In the genomic region with DNA sequence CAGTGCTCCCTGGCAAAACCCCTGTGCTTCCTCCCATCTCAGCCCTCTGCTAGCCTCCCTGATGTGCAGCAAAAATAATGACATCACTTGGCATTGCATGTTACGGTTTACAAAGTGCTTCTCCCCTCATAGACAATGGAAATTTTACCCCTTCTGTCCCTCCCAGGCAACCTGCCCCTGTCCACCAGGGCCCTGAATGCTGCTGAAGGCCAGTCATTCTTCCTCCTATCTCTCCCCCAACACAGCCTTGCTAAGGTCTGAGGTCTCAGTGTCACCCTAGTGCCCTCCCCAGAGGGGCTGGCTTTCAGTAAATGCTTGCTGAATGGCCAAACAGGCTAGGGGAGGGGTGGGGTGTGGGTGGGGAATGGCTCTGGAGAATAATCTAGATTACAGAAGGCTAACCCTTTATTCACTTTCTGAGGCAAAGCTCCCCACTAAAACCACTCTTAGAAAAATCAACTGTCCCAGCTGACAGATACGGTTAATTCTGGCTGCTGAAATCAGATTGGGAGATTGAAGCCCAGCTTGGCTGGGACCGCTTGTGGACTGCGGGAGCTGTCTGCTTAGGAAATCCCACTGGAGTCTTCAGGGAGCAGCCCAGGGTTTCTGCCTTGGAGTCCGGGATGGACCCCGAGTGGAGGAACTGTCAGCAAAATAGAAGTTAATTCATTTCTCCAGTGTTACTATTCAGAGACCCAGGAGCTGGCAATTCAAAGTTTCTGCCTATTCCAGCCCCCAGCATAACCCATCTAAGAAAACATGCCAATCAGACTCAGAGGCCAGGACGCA, we compare ENCODE assay signal across 10 cellular contexts. TPM values are rescaled to one million over a fixed set of nuclear protein-coding genes. Genes with fewer than 3 reads are reported as not detected.
A peak's percentile ranks its signal among the peaks of the same experiment; 100 is the strongest.
DNase-seq lines count a peak whose midpoint lies in the region; ATAC-seq and TF ChIP-seq lines count a peak whose summit lies in the region.
"Had no signal": no experiment of that assay in that cellular context is flagged by ENCODE, and none has a peak within 500 bp of the region (broad histone marks: within the 10 kb centered on the region; RNA-seq: fewer than 3 reads in every experiment).

No MANE protein-coding gene starts in this region.

- no peak overlapping the region for H3K4me3 Mint-ChIP-seq in MCF 10A (ENCODE audit: unreplicated experiment)
- no peak overlapping the region for H3K4me3 Mint-ChIP-seq in type B pancreatic cell

- DNase-seq in MCF 10A (ENCODE audit: unreplicated experiment) = no peak
- DNase-seq in mammary epithelial cell = no peak
- DNase-seq in ascending aorta (ENCODE audit: low spot score in 2 of 2) = no peak
- DNase-seq in mesenteric fat pad (ENCODE audit: low spot score) = peak; percentile 62
- no peak for DNase-seq in type B pancreatic cell (ENCODE audit: extremely low spot score, unreplicated experiment)
- DNase-seq in T-helper 9 cell = no peak
- DNase-seq in prostate gland (ENCODE audit: low spot score) = no peak
- DNase-seq: BE2C; effector memory CD4-positive, alpha-beta T cell had no signal

- BruUV-seq in MCF 10A (replicated peaks; lab: Mats Ljungman, UMichigan) (no TSS peak), mammary epithelial cell (replicated peaks; lab: Mats Ljungman, UMichigan) (no TSS peak)

- TF ChIP-seq CTCF in MCF 10A (IDR thresholded peaks at IDR 0.05; ENCODE audit: unreplicated experiment) (no peak), mammary epithelial cell (conservative IDR thresholded peaks at IDR 0.05 in 1 of 2, IDR thresholded peaks at IDR 0.05 in 1 of 2; ENCODE audit: extremely low read depth in 1 of 2, insufficient read depth in 1 of 2, low read depth in 1 of 2, low read length in 2 of 2) (no peak), ascending aorta (IDR thresholded peaks at IDR 0.05) (no peak), type B pancreatic cell (conservative IDR thresholded peaks at IDR 0.05) (no peak), prostate gland (IDR thresholded peaks at IDR 0.05) (no peak)

- H3K4me3 ChIP-seq in mammary epithelial cell (replicated peaks in 1 of 3; ENCODE audit: insufficient read depth in 1 of 3, low read depth in 2 of 3, low read length in 3 of 3) = no peak overlapping the region
- peak overlapping the region in 1 of 2 donors; percentile 4 for H3K4me3 ChIP-seq in ascending aorta
- H3K4me3 ChIP-seq in prostate gland = no peak overlapping the region

- H3K27ac ChIP-seq in mammary epithelial cell (ENCODE audit: insufficient read depth, low read depth, low read length) (no peak overlapping the region), ascending aorta (peak overlapping the region; percentile 14 to 43), prostate gland (peak overlapping the region in 1 of 2 donors; percentile 44)

- H2AFZ ChIP-seq in mammary epithelial cell (ENCODE audit: low read depth, low read length) = no peak overlapping the region

- H3K36me3 ChIP-seq in mammary epithelial cell (ENCODE audit: insufficient read depth, low read length) = peaks cover 3% of the 10 kb centered on the region
- H3K36me3 ChIP-seq in ascending aorta = no peaks in the 10 kb centered on the region
- H3K36me3 ChIP-seq in prostate gland = no peaks in the 10 kb centered on the region

- dilution Hi-C loops in mammary epithelial cell (cut with HindIII; ENCODE audit: low sequenced_read_pairs) = no loop called here

- POLR2A ChIA-PET in MCF 10A (lab: Yijun Ruan, JAX) = interaction anchor here (0.6 to 1.7 kb wide), 3 partner anchors 14 to 1271 kb away, joined by 3 to 4 read pairs (median 4); no protein-coding TSS in a partner anchor

- no peaks in the 10 kb centered on the region for H4K20me1 ChIP-seq in mammary epithelial cell (ENCODE audit: insufficient read depth, low read length)

- H3K36me3 Mint-ChIP-seq in MCF 10A (ENCODE audit: insufficient read depth, unreplicated experiment) (peaks cover 16% of the 10 kb centered on the region), type B pancreatic cell (peaks cover 22% of the 10 kb centered on the region)

- CTCF ChIA-PET in MCF 10A (lab: Yijun Ruan, JAX) = interaction anchor here (0.5 to 1.3 kb wide), 2 partner anchors 10 to 35 kb away, joined by 3 to 5 read pairs; no protein-coding TSS in a partner anchor
- CTCF ChIA-PET in mammary epithelial cell (lab: Charles Lee; ENCODE audit: low non-redundant PET) = no interaction called here

- in situ Hi-C loops in mammary epithelial cell (cut with MboI; ENCODE audit: low sequenced_read_pairs in 2 of 2) = no loop called here

- no peak for ATAC-seq in HG03159 (IDR thresholded peaks at IDR 0.05; ENCODE audit: unreplicated experiment)

- intact Hi-C loops in MCF 10A (cut with micrococcal nuclease) = no loop called here
- intact Hi-C loops in mammary epithelial cell (cut with micrococcal nuclease) = no loop called here
- intact Hi-C loops in ascending aorta (cut with DNase I) = no loop called here
- intact Hi-C loops in prostate gland (cut with DNase I) = no loop called here

- TF ChIP-seq POLR2A in prostate gland (IDR thresholded peaks at IDR 0.05) = no peak

- H3K27me3 Mint-ChIP-seq in MCF 10A (ENCODE audit: insufficient read depth, unreplicated experiment) (no peaks in the 10 kb centered on the region), type B pancreatic cell (no peaks in the 10 kb centered on the region)

- H3K79me2 ChIP-seq in mammary epithelial cell (ENCODE audit: insufficient read depth, low read length) = peaks cover 94% of the 10 kb centered on the region

- no peak overlapping the region for H3K4me2 ChIP-seq in mammary epithelial cell (ENCODE audit: insufficient read depth, low read depth, low read length)

- no peak overlapping the region for H3K9ac ChIP-seq in mammary epithelial cell (ENCODE audit: insufficient read depth, low read length)

- peak overlapping the region; percentile 57 for H3K27ac Mint-ChIP-seq in MCF 10A (ENCODE audit: low read depth, unreplicated experiment)
- H3K27ac Mint-ChIP-seq in type B pancreatic cell = peak overlapping the region; percentile 25

- H3K9me3 Mint-ChIP-seq in MCF 10A (ENCODE audit: unreplicated experiment) (no peaks in the 10 kb centered on the region), type B pancreatic cell (no peaks in the 10 kb centered on the region)

- 91% methylated on average over 7 of the region's 7 CpGs for WGBS in mammary epithelial cell (ENCODE audit: low coverage, missing lambda C conversion rate)
- WGBS in prostate gland = 70% methylated on average over 7 of the region's 7 CpGs

- H3K4me1 Mint-ChIP-seq in MCF 10A (ENCODE audit: insufficient read depth, unreplicated experiment) (peaks cover 49% of the 10 kb centered on the region), type B pancreatic cell (ENCODE audit: unreplicated experiment) (peaks cover 71% of the 10 kb centered on the region)

- peaks cover 31% of the 10 kb centered on the region for H3K4me1 ChIP-seq in mammary epithelial cell (ENCODE audit: insufficient read depth, low read length)
- H3K4me1 ChIP-seq in ascending aorta = peaks cover 8 to 40% of the 10 kb centered on the region in 2 donors
- H3K4me1 ChIP-seq in prostate gland (replicated peaks) = peaks cover 35% of the 10 kb centered on the region

- no peaks in the 10 kb centered on the region for H3K9me3 ChIP-seq in mammary epithelial cell (replicated peaks; ENCODE audit: insufficient read depth, low read length)
- H3K9me3 ChIP-seq in ascending aorta = no peaks in the 10 kb centered on the region
- no peaks in the 10 kb centered on the region for H3K9me3 ChIP-seq in prostate gland
- H3K9me3 ChIP-seq: BE2C had no signal

- H3K27me3 ChIP-seq in mammary epithelial cell (ENCODE audit: insufficient read depth, low read length) (no peaks in the 10 kb centered on the region), ascending aorta (no peaks in the 10 kb centered on the region), prostate gland (replicated peaks; ENCODE audit: insufficient read depth) (no peaks in the 10 kb centered on the region)
- H3K27me3 ChIP-seq: BE2C had no signal

RNA-seq across cellular contexts. Expression of a gene that starts 22.9 kb away (rescaled TPM):
- 150 and 159 TPM in 2 replicates for total RNA-seq in MCF 10A (2022)
- total RNA-seq in mammary epithelial cell = 100 to 1,000 TPM in 1 of 2 donors, 10 to 100 TPM in 1; 42.5 to 109 TPM
- polyA plus RNA-seq in mammary epithelial cell = 52.0 TPM
- polyA minus RNA-seq in mammary epithelial cell = 37.7 TPM
- 19.2 TPM for total RNA-seq in ascending aorta
- 92.6 TPM for total RNA-seq in mesenteric fat pad
- 167 and 222 TPM in 2 replicates for total RNA-seq in type B pancreatic cell (ENCODE audit: low replicate concordance)
- 10 to 100 TPM; 52.6 to 70.8 TPM for total RNA-seq in prostate gland
